In genomic region chr1:61450454-61451213, GRCh38 we compare ENCODE assay signal across 10 cellular contexts.
DNase-seq lines count a peak whose midpoint lies in the region; ATAC-seq and TF ChIP-seq lines count a peak whose summit lies in the region.
"Had no signal": no experiment of that assay in that cellular context is flagged by ENCODE, and none has a peak within 500 bp of the region (broad histone marks: within the 10 kb centered on the region; RNA-seq: fewer than 3 reads in every experiment).

No MANE protein-coding gene starts in this region.

- intact Hi-C loops in aorta (cut with DNase I) = loop anchor here (2.0 to 5.0 kb wide), 8 partner anchors 48 to 478 kb away; partner anchors contain the start of gene NFIA (in 1 of the 2)

- ATAC-seq in aorta (ENCODE audit: low FRiP score) = peak; percentile 1
- ATAC-seq: activated naive CD8-positive, alpha-beta T cell treated with anti-CD3 and anti-CD28 coated beads, Interleukin-2, amount 50 U/mL, for 24 hours had no signal

- no peak overlapping the region for H3K9ac ChIP-seq in parathyroid adenoma

- H3K9me3 ChIP-seq in parathyroid adenoma (ENCODE audit: control insufficient read depth, low read length) = no peaks in the 10 kb centered on the region
- H3K9me3 ChIP-seq in aorta (ENCODE audit: control insufficient read depth, low read length) = no peaks in the 10 kb centered on the region

- no peaks in the 10 kb centered on the region for H3K79me2 ChIP-seq in parathyroid adenoma

- 46 to 49% methylated on average over 11 of the region's 11 CpGs for WGBS in aorta, 2 donors

- H2AFZ ChIP-seq in parathyroid adenoma = peak overlapping the region; percentile 9

- H3K36me3 ChIP-seq in parathyroid adenoma (ENCODE audit: control insufficient read depth, insufficient read depth, low read length) = no peaks in the 10 kb centered on the region
- H3K36me3 ChIP-seq in aorta (ENCODE audit: control insufficient read depth in 1 of 2, insufficient read depth in 2 of 2, low read length in 1 of 2) = no peaks in the 10 kb centered on the region

- H3K4me1 ChIP-seq in parathyroid adenoma = peaks cover 31% of the 10 kb centered on the region
- peaks cover 3 to 11% of the 10 kb centered on the region in 2 donors for H3K4me1 ChIP-seq in aorta (ENCODE audit: control insufficient read depth in 1 of 2, insufficient read depth in 2 of 2, low read length in 2 of 2)

- H3K4me2 ChIP-seq in parathyroid adenoma (ENCODE audit: low read length) = no peak overlapping the region

- H3K27ac ChIP-seq in parathyroid adenoma (peak overlapping the region; percentile 71), aorta (ENCODE audit: low read depth in 1 of 2, low read length in 2 of 2) (peak overlapping the region; percentile 96 to 99)

- no peak for TF ChIP-seq CTCF in parathyroid adenoma (IDR thresholded peaks at IDR 0.05)

- no peaks in the 10 kb centered on the region for H3K27me3 ChIP-seq in parathyroid adenoma (ENCODE audit: control insufficient read depth, insufficient read depth, low read length)
- no peaks in the 10 kb centered on the region for H3K27me3 ChIP-seq in aorta (ENCODE audit: control insufficient read depth in 1 of 2, insufficient read depth in 2 of 2, low read length in 1 of 2)

- H3K4me3 ChIP-seq in parathyroid adenoma (ENCODE audit: low read depth, low read length) = no peak overlapping the region
- H3K4me3 ChIP-seq in aorta (ENCODE audit: low read length in 2 of 2) = no peak overlapping the region

- DNase-seq in SW480 (ENCODE audit: low spot score) (peak; percentile 30), fibroblast of the conjunctiva (ENCODE audit: low read depth) (peak; percentile 75), aorta (no peak), activated gamma-delta T cell treated with Interleukin-2 at 50 U/mL for 16 hours (no peak), NCI-H1694 (lab: John Stamatoyannopoulos, UW) (no peak), UCSD-AML1 (lab: John Stamatoyannopoulos, UW; ENCODE audit: unreplicated experiment) (no peak)
- DNase-seq: activated naive CD8-positive, alpha-beta T cell treated with anti-CD3 and anti-CD28 coated beads, Interleukin-2, amount 50 U/mL, for 24 hours; KBM-7; stimulated activated CD4-positive, alpha-beta T cell treated with anti-CD3 and anti-CD28 coated beads, Interleukin-4, amount 100 ng/mL, for 1 hour had no signal

Comparison
In these comparisons a context has a peak if more than half of its experiments do, and no peak if none do; other contexts are left out.
1. DNase-seq: peak in SW480 (single experiment) and fibroblast of the conjunctiva (single experiment); none in aorta (0 of 2), activated gamma-delta T cell treated with Interleukin-2 at 50 U/mL for 16 hours (single experiment), NCI-H1694 (single experiment) and UCSD-AML1 (single experiment).